In the genomic region with DNA sequence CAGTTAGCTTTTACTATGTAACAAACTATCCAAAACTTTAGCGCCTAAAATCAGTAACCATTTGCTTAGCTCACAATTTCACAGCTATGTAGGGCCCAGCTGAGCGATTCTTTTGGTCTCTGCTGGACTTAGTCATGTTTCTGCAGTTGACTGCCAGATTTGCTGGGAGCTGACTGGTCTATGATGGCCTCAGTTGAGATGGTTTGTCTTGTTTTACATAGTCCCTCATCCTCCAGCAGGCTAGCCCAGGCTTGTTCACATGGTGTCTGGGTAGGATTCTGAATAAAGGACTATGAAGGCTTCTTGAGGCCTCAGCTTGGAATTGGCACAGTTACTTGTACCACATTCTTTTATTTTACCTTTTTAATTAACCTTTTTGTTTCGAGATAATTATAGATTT, we compare ENCODE assay signal across 18 cellular contexts.
"Had no signal": no experiment of that assay in that cellular context is flagged by ENCODE, and none has a peak within 500 bp of the region (broad histone marks: within the 10 kb centered on the region; RNA-seq: fewer than 3 reads in every experiment).

No MANE protein-coding gene starts in this region.

- H3K4me3 Mint-ChIP-seq: mesothelial cell of epicardium, natural killer cell, neural crest cell had no signal

- H3K4me1 ChIP-seq: heart left ventricle, right atrium auricular region, suprapubic skin, tibial artery, upper lobe of left lung, uterus had no signal

- H3K27ac Mint-ChIP-seq: mesothelial cell of epicardium, natural killer cell had no signal

- H3K4me1 Mint-ChIP-seq: mesothelial cell of epicardium, natural killer cell had no signal

- H3K36me3 Mint-ChIP-seq: mesothelial cell of epicardium, natural killer cell had no signal

- FAIRE-seq: endometrium, frontal cortex, small intestine had no signal

- ATAC-seq: heart left ventricle; left lobe of liver; natural killer cell; stimulated activated naive CD8-positive, alpha-beta T cell treated with anti-CD3 and anti-CD28 coated beads, Interleukin-15, Interleukin-2, amounts not matched to agents 100 U/mL and 50 U/mL, for 24 hours had no signal

- H3K27ac ChIP-seq: heart left ventricle, right atrium auricular region, suprapubic skin, tibial artery, upper lobe of left lung, uterus had no signal

- H3K27me3 ChIP-seq: right atrium auricular region, suprapubic skin, tibial artery, upper lobe of left lung, uterus had no signal

- H3K4me3 ChIP-seq: heart left ventricle, right atrium auricular region, suprapubic skin, tibial artery, upper lobe of left lung, uterus had no signal

- DNase-seq: effector memory CD4-positive, alpha-beta T cell; heart left ventricle; hippocampal formation; natural killer cell; posterior cingulate gyrus; small intestine; stimulated activated CD4-positive, alpha-beta T cell treated with anti-CD3 and anti-CD28 coated beads, Interleukin-12 subunit alpha, Interleukin-12 subunit beta, amount 100 ng/mL, for 4 hours; stimulated activated naive CD8-positive, alpha-beta T cell treated with anti-CD3 and anti-CD28 coated beads, Interleukin-15, Interleukin-2, amounts not matched to agents 100 U/mL and 50 U/mL, for 24 hours; tibial artery; upper lobe of left lung; uterus had no signal

- H3K36me3 ChIP-seq: heart left ventricle, right atrium auricular region, suprapubic skin, tibial artery, upper lobe of left lung, uterus had no signal

- H3K9me3 ChIP-seq: uterus had no signal
